Comparison of ENCODE assay signal across 8 cellular contexts in the genomic region with DNA sequence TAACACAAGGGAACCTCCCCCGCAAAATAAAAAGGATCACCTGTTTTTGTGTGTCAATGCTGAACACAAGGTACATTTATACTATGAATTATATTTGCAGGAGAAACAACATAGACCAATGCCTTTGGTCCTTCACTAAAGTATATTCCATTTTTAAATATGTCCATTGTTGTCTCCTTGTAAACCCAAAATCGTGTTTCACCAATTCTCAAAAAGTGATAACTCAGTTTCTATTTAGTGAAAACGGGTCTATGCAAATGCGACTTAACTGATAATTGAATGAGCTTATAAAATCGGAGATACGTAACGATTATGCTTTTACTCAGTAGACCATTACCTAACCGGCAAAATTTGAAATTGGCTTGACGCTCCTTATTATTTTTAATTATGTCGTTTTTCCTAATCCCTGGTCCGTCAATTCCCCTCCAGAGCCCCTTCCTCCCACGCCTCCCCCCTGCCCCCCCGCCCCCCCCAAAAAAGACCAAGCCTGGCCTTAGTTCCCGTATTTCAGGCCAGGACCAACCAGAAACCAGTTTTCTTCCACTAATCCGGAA. TPM values are rescaled to one million over a fixed set of nuclear protein-coding genes. Genes with fewer than 3 reads are reported as not detected.
A peak's percentile ranks its signal among the peaks of the same experiment; 100 is the strongest.
DNase-seq lines count a peak whose midpoint lies in the region; ATAC-seq, FAIRE-seq and TF ChIP-seq lines count a peak whose summit lies in the region.

No MANE protein-coding gene starts in this region.

- CTCF ChIA-PET in AG04449 (lab: Yijun Ruan, JAX) (no interaction called here), HEK293 (lab: Yijun Ruan, JAX) (no interaction called here)

- H3K36me3 Mint-ChIP-seq in activated naive CD8-positive, alpha-beta T cell treated with anti-CD3 and anti-CD28 coated beads for 36 hours: peaks cover 8% of the 10 kb centered on the region

- H3K4me1 ChIP-seq in HEK293 (ENCODE audit: control insufficient read depth, insufficient read depth, low read length) (no peaks in the 10 kb centered on the region), keratinocyte (ENCODE audit: control insufficient read depth, extremely low read depth, insufficient read depth, low read length) (no peaks in the 10 kb centered on the region), testis (peaks cover 4% of the 10 kb centered on the region)

- no peak for FAIRE-seq in keratinocyte (lab: Jason Lieb, UNC)

- H3K9me3 Mint-ChIP-seq in activated naive CD8-positive, alpha-beta T cell treated with anti-CD3 and anti-CD28 coated beads for 36 hours: no peaks in the 10 kb centered on the region

- H3K27me3 ChIP-seq in keratinocyte (ENCODE audit: control insufficient read depth, extremely low read depth, insufficient read depth, low read length): no peaks in the 10 kb centered on the region
- no peaks in the 10 kb centered on the region for H3K27me3 ChIP-seq in testis

- intact Hi-C loops in testis (cut with DNase I; ENCODE audit: low total_unique reads): no loop called here

- POLR2A ChIA-PET in AG04449 (lab: Yijun Ruan, JAX): no interaction called here
- POLR2A ChIA-PET in HEK293 (lab: Yijun Ruan, JAX): interaction anchor here (1.7 kb wide), 1 partner anchor 394 kb away, joined by 6 read pairs; the partner anchor contains the start of genes HMGN5 and SH3BGRL

- H3K9ac ChIP-seq in keratinocyte (ENCODE audit: control insufficient read depth, extremely low read depth, insufficient read depth, low read length): peak overlapping the region; percentile 67

- TF ChIP-seq CTCF in AG04449 (IDR thresholded peaks at IDR 0.05; ENCODE audit: insufficient read depth, low read length, missing control alignments) (no peak), HEK293 (tag by site-specific recombination; IDR thresholded peaks at IDR 0.05) (no peak), keratinocyte (optimal IDR thresholded peaks at IDR 0.05 in 1 of 3, IDR thresholded peaks at IDR 0.05 in 1 of 3, conservative IDR thresholded peaks at IDR 0.05 in 1 of 3; ENCODE audit: extremely low read depth in 1 of 3, insufficient read depth in 2 of 3, low read length in 3 of 3) (no peak), testis (IDR thresholded peaks at IDR 0.05) (no peak)

- H3K9me1 ChIP-seq in keratinocyte (ENCODE audit: control insufficient read depth, extremely low read depth, insufficient read depth, low read length): no peaks in the 10 kb centered on the region

- H3K4me3 Mint-ChIP-seq in activated naive CD8-positive, alpha-beta T cell treated with anti-CD3 and anti-CD28 coated beads for 36 hours: peak overlapping the region; percentile 89

- no peak for DNase-seq in AG04449 (ENCODE audit: low read depth, low spot score)
- no peak for DNase-seq in activated naive CD8-positive, alpha-beta T cell treated with anti-CD3 and anti-CD28 coated beads for 36 hours
- no peak for DNase-seq in keratinocyte (ENCODE audit: low read depth, low spot score)
- DNase-seq in testis: no peak
- DNase-seq in NCI-H2171 (lab: John Stamatoyannopoulos, UW): no peak

- no peak for ATAC-seq in GM18858 (IDR thresholded peaks at IDR 0.05; ENCODE audit: unreplicated experiment)
- ATAC-seq in GM21576 (IDR thresholded peaks at IDR 0.05; ENCODE audit: unreplicated experiment): no peak

- peaks cover 12% of the 10 kb centered on the region for H3K4me1 Mint-ChIP-seq in activated naive CD8-positive, alpha-beta T cell treated with anti-CD3 and anti-CD28 coated beads for 36 hours

- H3K4me2 ChIP-seq in keratinocyte (ENCODE audit: control insufficient read depth, extremely low read depth, insufficient read depth, low read depth, low read length): peak overlapping the region; percentile 75

- H2AFZ ChIP-seq in keratinocyte (ENCODE audit: control insufficient read depth, low read length): peak overlapping the region; percentile 49

- H3K79me2 ChIP-seq in keratinocyte (ENCODE audit: control insufficient read depth, insufficient read depth, low read length): peaks cover 32% of the 10 kb centered on the region

- no peaks in the 10 kb centered on the region for H3K9me3 ChIP-seq in HEK293 (ENCODE audit: control insufficient read depth, insufficient read depth, low read depth, low read length)
- H3K9me3 ChIP-seq in keratinocyte (ENCODE audit: control insufficient read depth, low read depth, low read length): no peaks in the 10 kb centered on the region
- H3K9me3 ChIP-seq in testis: no peaks in the 10 kb centered on the region

- H3K4me3 ChIP-seq in AG04449 (ENCODE audit: low read depth, low read length) (peak overlapping the region; percentile 60), HEK293 (ENCODE audit: low read depth, low read length) (peak overlapping the region; percentile 43), keratinocyte (ENCODE audit: control insufficient read depth in 2 of 3, extremely low read depth in 1 of 3, insufficient read depth in 2 of 3, low read depth in 1 of 3, low read length in 3 of 3) (peak overlapping the region; percentile 61 to 71 (median 62)), testis (peak overlapping the region; percentile 68 to 74)

- 0 to 1% methylated on average over 13 to 15 of the region's 15 CpGs for WGBS in testis, 2 donors

- TF ChIP-seq POLR2A in testis (IDR thresholded peaks at IDR 0.05): no peak

- H3K36me3 ChIP-seq in HEK293 (ENCODE audit: control insufficient read depth in 2 of 2, insufficient read depth in 1 of 2, low read length in 2 of 2) (peaks cover 4 to 6% of the 10 kb centered on the region in 2 experiments), keratinocyte (ENCODE audit: control insufficient read depth in 2 of 2, extremely low read depth in 1 of 2, insufficient read depth in 2 of 2, low read length in 2 of 2) (no peaks in the 10 kb centered on the region), testis (ENCODE audit: low read depth, missing control alignments) (no peaks in the 10 kb centered on the region)

- dilution Hi-C loops in keratinocyte (cut with MboI; ENCODE audit: extremely low pct_ligation_motif_present, low sequenced_read_pairs): no loop called here

- H3K27ac Mint-ChIP-seq in activated naive CD8-positive, alpha-beta T cell treated with anti-CD3 and anti-CD28 coated beads for 36 hours: peak overlapping the region; percentile 93

- peak overlapping the region; percentile 57; the same call in 1 of the 2 replicates for H3K27ac ChIP-seq in HEK293 (ENCODE audit: extremely low read depth, low read depth, low read length)
- H3K27ac ChIP-seq in keratinocyte (ENCODE audit: control insufficient read depth, insufficient read depth, low read length): peak overlapping the region; percentile 41
- H3K27ac ChIP-seq in testis: peak overlapping the region; percentile 87 to 90

- no peaks in the 10 kb centered on the region for H3K27me3 Mint-ChIP-seq in activated naive CD8-positive, alpha-beta T cell treated with anti-CD3 and anti-CD28 coated beads for 36 hours

- H4K20me1 ChIP-seq in keratinocyte (ENCODE audit: control insufficient read depth, extremely low read depth, insufficient read depth, low read length): no peaks in the 10 kb centered on the region

TF ChIP-seq in HEK293, 187 proteins besides CTCF, POLR2A, EP300 and RAD21:
- TF ChIP-seq ZNF2 (tag by site-specific recombination; IDR thresholded peaks at IDR 0.05): no peak
- peak; percentile 88 for TF ChIP-seq PRDM1 (tag by site-specific recombination; IDR thresholded peaks at IDR 0.05)

RNA-seq across cellular contexts. Expression of gene BRWD3, which starts 2.0 kb away (rescaled TPM):
- total RNA-seq in activated naive CD8-positive, alpha-beta T cell treated with anti-CD3 and anti-CD28 coated beads for 36 hours: 10 to 100 TPM; 12.0 to 12.5 TPM
- 6.2 to 10.5 TPM (median 7.6 TPM) in 3 replicates for polyA plus RNA-seq in keratinocyte
- polyA plus RNA-seq in keratinocyte (2011; ENCODE audit: low read depth): 6.7 TPM
- 3.3 and 5.8 TPM in 2 replicates for polyA plus RNA-seq in keratinocyte (2011; cell fraction: cytosol; rRNA removed)
- 14.6 and 19.3 TPM in 2 replicates for polyA plus RNA-seq in keratinocyte (2011; cell fraction: nucleus; rRNA removed)
- 4.6 and 5.3 TPM in 2 replicates for polyA plus RNA-seq in keratinocyte (2012; ENCODE audit: low replicate concordance)
- polyA minus RNA-seq in keratinocyte: 11.1 to 50.5 TPM (median 27.0 TPM) in 3 replicates
- polyA minus RNA-seq in keratinocyte (2011; cell fraction: cytosol; rRNA and poly(A)+ RNA removed): 11.5 TPM
- 45.4 and 63.0 TPM in 2 replicates for polyA minus RNA-seq in keratinocyte (2011; cell fraction: nucleus; rRNA and poly(A)+ RNA removed)
- 10 to 100 TPM; 72.6 to 77.0 TPM for total RNA-seq in testis
- polyA plus RNA-seq in testis (ENCODE audit: insufficient read depth, low read depth, low replicate concordance): 10.7 TPM

Comparison
In these comparisons a context has a peak if more than half of its experiments do, and no peak if none do; other contexts are left out.
1. RNA of gene BRWD3, which starts 2.0 kb away (total RNA-seq): 72.6 to 77.0 TPM in testis; 12.0 to 12.5 TPM in activated naive CD8-positive, alpha-beta T cell treated with anti-CD3 and anti-CD28 coated beads for 36 hours; every median in the first group is over 4 times any median in the second.
2. Peak in every context shown above with its lines, with median percentiles within 50 percentile points of each other: H3K4me3 ChIP-seq and H3K27ac ChIP-seq.